23 cellular contexts compared by ENCODE assay signal in genomic region chr6:161218222-161218621, GRCh38. TPM values are rescaled to one million over a fixed set of nuclear protein-coding genes. Genes with fewer than 3 reads are reported as not detected.
DNase-seq lines count a peak whose midpoint lies in the region; ATAC-seq, FAIRE-seq and TF ChIP-seq lines count a peak whose summit lies in the region.
"Had no signal": no experiment of that assay in that cellular context is flagged by ENCODE, and none has a peak within 500 bp of the region (broad histone marks: within the 10 kb centered on the region; RNA-seq: fewer than 3 reads in every experiment).

No MANE protein-coding gene starts in this region.

- H2BK20ac ChIP-seq in H1 (ENCODE audit: low read length) = no peak overlapping the region

- 90% methylated on average over 5 of the region's 5 CpGs; no CpG with 5 or more reads in 1 of the 2 experiments for WGBS in H1 (ENCODE audit: extremely low coverage in 1 of 2, insufficient coverage in 1 of 2, insufficient read length in 1 of 2, insufficient replicate concordance in 2 of 2, low coverage in 1 of 2, low lambda C conversion rate in 2 of 2, missing lambda C conversion rate in 1 of 2), 2 experiments

- H2BK120ac ChIP-seq in H1 (replicated peaks; ENCODE audit: low read depth, low read length) = no peak overlapping the region

- no peak overlapping the region for H3K4me3 Mint-ChIP-seq in activated T-helper 1 cell treated with anti-CD3 and anti-CD28 coated beads, Interleukin-12 subunit alpha, Interleukin-12 subunit beta, Interleukin-2, Interleukin-4 antibody, amounts not matched to agents 30 ng/mL and 10 ng/mL and 1 ng/mL, durations not matched to agents 14 hours and 24 hours and 36 hours
- H3K4me3 Mint-ChIP-seq: CD4-positive, CD25-positive, alpha-beta regulatory T cell; central memory CD8-positive, alpha-beta T cell; neural progenitor cell had no signal

- FAIRE-seq in H1 (lab: Jason Lieb, UNC) = no peak
- FAIRE-seq: A204.1, GM18507 had no signal

- peaks cover 5% of the 10 kb centered on the region for H3K4me1 Mint-ChIP-seq in activated T-helper 1 cell treated with anti-CD3 and anti-CD28 coated beads, Interleukin-12 subunit alpha, Interleukin-12 subunit beta, Interleukin-2, Interleukin-4 antibody, amounts not matched to agents 30 ng/mL and 10 ng/mL and 1 ng/mL, durations not matched to agents 14 hours and 24 hours and 36 hours (ENCODE audit: low read depth)
- H3K4me1 Mint-ChIP-seq: neural progenitor cell had no signal

- peaks cover 10% of the 10 kb centered on the region for H3K36me3 Mint-ChIP-seq in activated T-helper 1 cell treated with anti-CD3 and anti-CD28 coated beads, Interleukin-12 subunit alpha, Interleukin-12 subunit beta, Interleukin-2, Interleukin-4 antibody, amounts not matched to agents 30 ng/mL and 10 ng/mL and 1 ng/mL, durations not matched to agents 14 hours and 24 hours and 36 hours (ENCODE audit: low read depth)

- TF ChIP-seq RAD21 in H1 (IDR thresholded peaks at IDR 0.05 in 1 of 2, conservative IDR thresholded peaks at IDR 0.05 in 1 of 2; ENCODE audit: low read depth in 2 of 2, low read length in 2 of 2) = peak; percentile 1 to 11; a peak in 1 of 4 replicates

- no peak overlapping the region for H2AFZ ChIP-seq in H1 (ENCODE audit: low read length)
- H2AFZ ChIP-seq: neural progenitor cell had no signal

- H3K36me3 ChIP-seq in Panc1 (ENCODE audit: control insufficient read depth, insufficient read depth, low read length) (no peaks in the 10 kb centered on the region), H1 (ENCODE audit: control insufficient read depth in 2 of 4, insufficient read depth in 4 of 4, low read length in 3 of 4) (peaks cover 0 to 26% (median 11%) of the 10 kb centered on the region in 4 experiments; a peak in 6 of 8 replicates)
- H3K36me3 ChIP-seq: adrenal gland had no signal

- H3K27ac Mint-ChIP-seq in activated T-helper 1 cell treated with anti-CD3 and anti-CD28 coated beads, Interleukin-12 subunit alpha, Interleukin-12 subunit beta, Interleukin-2, Interleukin-4 antibody, amounts not matched to agents 30 ng/mL and 10 ng/mL and 1 ng/mL, durations not matched to agents 14 hours and 24 hours and 36 hours = no peak overlapping the region
- H3K27ac Mint-ChIP-seq: neural progenitor cell had no signal

- no peak overlapping the region for H2BK12ac ChIP-seq in H1 (ENCODE audit: low read depth, low read length)

- H3K27me3 Mint-ChIP-seq in activated T-helper 1 cell treated with anti-CD3 and anti-CD28 coated beads, Interleukin-12 subunit alpha, Interleukin-12 subunit beta, Interleukin-2, Interleukin-4 antibody, amounts not matched to agents 30 ng/mL and 10 ng/mL and 1 ng/mL, durations not matched to agents 14 hours and 24 hours and 36 hours (ENCODE audit: insufficient read depth) = no peaks in the 10 kb centered on the region
- H3K27me3 Mint-ChIP-seq: CD4-positive, CD25-positive, alpha-beta regulatory T cell; central memory CD8-positive, alpha-beta T cell had no signal

- no peak overlapping the region for H4K5ac ChIP-seq in H1 (ENCODE audit: insufficient read length, low read depth, low read length)

- peaks cover 0 to 4% of the 10 kb centered on the region in 2 experiments for H4K20me1 ChIP-seq in H1 (replicated peaks in 1 of 2; ENCODE audit: control insufficient read depth in 1 of 2, insufficient read depth in 2 of 2, low read length in 2 of 2)

- DNase-seq in NCI-H748 (lab: John Stamatoyannopoulos, UW; ENCODE audit: unreplicated experiment) (peak; percentile 17), NCI-H748 treated with DMSO at 0.1 percent for 48 hours (lab: John Stamatoyannopoulos, UW) (no peak), Panc1 (ENCODE audit: low read depth, low spot score) (no peak), H1 (ENCODE audit: low read depth in 1 of 2, low spot score in 2 of 2) (no peak), substantia nigra (lab: John Stamatoyannopoulos, UW) (no peak), AG08396 (ENCODE audit: low spot score) (no peak)
- DNase-seq in activated T-helper 1 cell treated with anti-CD3 and anti-CD28 coated beads, Interleukin-12 subunit alpha, Interleukin-12 subunit beta, Interleukin-2, Interleukin-4 antibody, amounts not matched to agents 30 ng/mL and 10 ng/mL and 1 ng/mL, durations not matched to agents 14 hours and 24 hours and 36 hours (ENCODE audit: low spot score) = no peak
- DNase-seq: activated CD4-positive, alpha-beta T cell treated with anti-CD3 and anti-CD28 coated beads for 4 hours; activated effector memory CD4-positive, alpha-beta T cell treated with anti-CD3 and anti-CD28 coated beads, Interleukin-2, amount 50 U/mL, for 16 hours; adrenal gland; CD4-positive, CD25-positive, alpha-beta regulatory T cell; GOT3; kidney glomerular epithelial cell; NCI-H2029 treated with DMSO at 0.1 percent for 48 hours; NCI-H524; spleen; testis had no signal

- H3K79me2 ChIP-seq in H1 (ENCODE audit: control insufficient read depth in 1 of 2, insufficient read depth in 2 of 2, low read length in 2 of 2) = peaks cover 6 to 28% of the 10 kb centered on the region in 2 experiments; a peak in 3 of 4 replicates

- H4K91ac ChIP-seq in H1 (replicated peaks; ENCODE audit: insufficient read length, low read length) = no peak overlapping the region

- no peak overlapping the region for H4K8ac ChIP-seq in H1 (ENCODE audit: extremely low read depth, insufficient read depth, low read length)

- no peak overlapping the region for H3K56ac ChIP-seq in H1 (replicated peaks; ENCODE audit: insufficient read length, low read depth, low read length)

- H3K14ac ChIP-seq in H1 (ENCODE audit: insufficient read length) = no peak overlapping the region

- H3K4me3 ChIP-seq in Panc1 (ENCODE audit: low read depth in 2 of 2, low read length in 2 of 2) (no peak overlapping the region), H1 (ENCODE audit: extremely low read depth in 1 of 4, insufficient read depth in 2 of 4, low read depth in 3 of 4, low read length in 4 of 4) (no peak overlapping the region)
- H3K4me3 ChIP-seq: adrenal gland, neural progenitor cell, spleen, testis had no signal

- no peak overlapping the region for H3K18ac ChIP-seq in H1 (ENCODE audit: extremely low read depth, low read length)

- ATAC-seq in Panc1 (no peak), HG02623 (IDR thresholded peaks at IDR 0.05; ENCODE audit: unreplicated experiment) (no peak)
- ATAC-seq: SK-N-SH treated with all-trans-retinoic acid at 6 μM for 48 hours had no signal

- no peak overlapping the region for H3K4me2 ChIP-seq in H1 (ENCODE audit: insufficient read depth in 1 of 2, low read depth in 2 of 2, low read length in 2 of 2)
- H3K4me2 ChIP-seq: neural progenitor cell had no signal

- H3K9me3 ChIP-seq in Panc1 (ENCODE audit: control insufficient read depth, insufficient read depth, low read depth, low read length) = peaks cover 3% of the 10 kb centered on the region; the same call in 1 of the 2 replicates
- H3K9me3 ChIP-seq in H1 (ENCODE audit: insufficient read depth in 2 of 2, low read depth in 1 of 2, low read length in 1 of 2) = peaks cover 21 to 22% of the 10 kb centered on the region in 2 experiments
- H3K9me3 ChIP-seq: adrenal gland, spleen, testis had no signal

- no peak for TF ChIP-seq EP300 in H1 (IDR thresholded peaks at IDR 0.05; ENCODE audit: borderline replicate concordance in 1 of 2, low read depth in 2 of 2, low read length in 2 of 2)

- POLR2A ChIA-PET in Panc1 (lab: Charles Lee) = interaction anchor here (0.6 to 0.8 kb wide), 2 partner anchors 28 to 56 kb away, joined by 5 read pairs; partner anchors contain the start of gene AGPAT4
- POLR2A ChIA-PET in H1 (lab: Charles Lee; ENCODE audit: partially characterized antibody) = no interaction called here

- no peaks in the 10 kb centered on the region; the same call in 1 of the 2 replicates for H3K23me2 ChIP-seq in H1 (ENCODE audit: low read depth, low read length)

- H3K27me3 ChIP-seq in Panc1 (ENCODE audit: control insufficient read depth, insufficient read depth, low read length) (no peaks in the 10 kb centered on the region), H1 (replicated peaks in 1 of 4; ENCODE audit: control insufficient read depth in 3 of 4, extremely low read depth in 1 of 4, insufficient read depth in 3 of 4, low read length in 3 of 4) (no peaks in the 10 kb centered on the region)
- H3K27me3 ChIP-seq: adrenal gland, neural progenitor cell, spleen, testis had no signal

- H3K23ac ChIP-seq in H1 (ENCODE audit: insufficient read length) = no peak overlapping the region

- no peak overlapping the region for H2BK5ac ChIP-seq in H1 (ENCODE audit: low read depth, low read length)

- intact Hi-C loops in Panc1 (cut with micrococcal nuclease; ENCODE audit: unreplicated experiment) = no loop called here
- intact Hi-C loops in activated T-helper 1 cell treated with anti-CD3 and anti-CD28 coated beads, Interleukin-12 subunit alpha, Interleukin-12 subunit beta, Interleukin-2, Interleukin-4 antibody, amounts not matched to agents 30 ng/mL and 10 ng/mL and 1 ng/mL, durations not matched to agents 14 hours and 24 hours and 36 hours (cut with micrococcal nuclease) = no loop called here

- H3K79me1 ChIP-seq in H1 (ENCODE audit: low read depth, low read length) = peaks cover 6% of the 10 kb centered on the region; the same call in 1 of the 2 replicates

- BruUV-seq in Panc1 (replicated peaks; lab: Mats Ljungman, UMichigan) = no TSS peak

- no peak overlapping the region for H3K4ac ChIP-seq in H1 (replicated peaks; ENCODE audit: insufficient read length, low read depth, low read length)

- peak; percentile 57 for TF ChIP-seq CTCF in Panc1 (IDR thresholded peaks at IDR 0.05)
- peak in 1 of 3 experiments; percentile 10; a peak in 1 of 4 replicates for TF ChIP-seq CTCF in H1 (IDR thresholded peaks at IDR 0.05; ENCODE audit: control extremely low read depth in 1 of 3, insufficient read depth in 1 of 3, low read depth in 1 of 3, low read length in 3 of 3)

- CTCF ChIA-PET in Panc1 (lab: Charles Lee) = interaction anchor here (0.6 kb wide), 2 partner anchors 11 to 86 kb away, joined by 3 read pairs; no protein-coding TSS in a partner anchor
- CTCF ChIA-PET in H1 (lab: Charles Lee; ENCODE audit: partially characterized antibody) = interaction anchor here (0.7 to 2.7 kb wide), 11 partner anchors 9 to 153 kb away, joined by 3 to 13 read pairs (median 3); no protein-coding TSS in a partner anchor

- no peak overlapping the region for H2BK15ac ChIP-seq in H1 (ENCODE audit: low read length)

- TF ChIP-seq POLR2A in H1 (IDR thresholded peaks at IDR 0.05; ENCODE audit: control extremely low read depth in 1 of 2, low read depth in 2 of 2, low read length in 2 of 2) = no peak

- peaks cover 20% of the 10 kb centered on the region for H3K9me3 Mint-ChIP-seq in activated T-helper 1 cell treated with anti-CD3 and anti-CD28 coated beads, Interleukin-12 subunit alpha, Interleukin-12 subunit beta, Interleukin-2, Interleukin-4 antibody, amounts not matched to agents 30 ng/mL and 10 ng/mL and 1 ng/mL, durations not matched to agents 14 hours and 24 hours and 36 hours
- H3K9me3 Mint-ChIP-seq: central memory CD8-positive, alpha-beta T cell had no signal

- H2AK5ac ChIP-seq in H1 (ENCODE audit: low read depth, low read length) = no peak overlapping the region

- H3K9ac ChIP-seq in H1 (replicated peaks in 1 of 4; ENCODE audit: extremely low read depth in 1 of 4, low read depth in 3 of 4, low read length in 3 of 4) = no peak overlapping the region
- H3K9ac ChIP-seq: neural progenitor cell had no signal

- H3K27ac ChIP-seq in Panc1 (ENCODE audit: low read length) = no peak overlapping the region
- H3K27ac ChIP-seq in H1 (ENCODE audit: low read depth, low read length) = no peak overlapping the region
- H3K27ac ChIP-seq in substantia nigra (ENCODE audit: low read depth, low read length, poor library complexity, severe bottlenecking) = peak overlapping the region; percentile 69
- H3K27ac ChIP-seq: adrenal gland, neural progenitor cell, spleen, testis had no signal

- H3K4me1 ChIP-seq in Panc1 (ENCODE audit: control insufficient read depth, insufficient read depth, low read length) (0 out of 2 replicates have a peak, but pooled peaks cover 5% of the 10 kb centered on the region), H1 (replicated peaks in 1 of 4; ENCODE audit: control insufficient read depth in 3 of 4, insufficient read depth in 4 of 4, low read length in 3 of 4) (no peaks in the 10 kb centered on the region; a peak in 1 of 7 replicates)
- H3K4me1 ChIP-seq: adrenal gland, neural progenitor cell, testis had no signal

- in situ Hi-C loops in Panc1 (cut with HindIII; ENCODE audit: low pct_unique_long_range_greater_than_20kb, low sequenced_read_pairs) = no loop called here

RNA-seq across cellular contexts. Expression of gene AGPAT4, which starts 55.6 kb away (rescaled TPM):
- 12.9 TPM for total RNA-seq in Panc1 (2021; ENCODE audit: unreplicated experiment)
- 18.0 TPM for polyA plus RNA-seq in Panc1 (2012; ENCODE audit: insufficient read length)
- total RNA-seq in H1 (2021; fragmentation: NEBNext Ultra II Directional; extraction: Animal tissue kit (Norgen Biotek cat#: 25700)) = 21.9 and 23.8 TPM in 2 replicates
- 13.5 and 14.5 TPM in 2 replicates for polyA plus RNA-seq in H1 (2011; rRNA removed)
- 13.8 TPM for polyA plus RNA-seq in H1 (2011; cell fraction: cytosol; rRNA removed)
- polyA plus RNA-seq in H1 (2011; cell fraction: nucleus; rRNA removed) = 33.2 TPM
- 13.9 to 17.0 TPM (median 16.0 TPM) in 4 replicates for polyA plus RNA-seq in H1 (2012, experiment 1 of 2)
- polyA plus RNA-seq in H1 (2012, experiment 2 of 2) = 5.7 TPM
- polyA plus RNA-seq in H1 (2013, experiment 1 of 2) = 21.6 TPM
- 23.7 TPM for polyA plus RNA-seq in H1 (2013, experiment 2 of 2)
- polyA minus RNA-seq in H1 (2011; rRNA and poly(A)+ RNA removed) = 43.6 and 69.0 TPM in 2 replicates
- 16.7 TPM for polyA minus RNA-seq in H1 (2011; cell fraction: cytosol; rRNA and poly(A)+ RNA removed)
- polyA minus RNA-seq in H1 (2011; cell fraction: nucleus; rRNA and poly(A)+ RNA removed) = 61.8 TPM
- total RNA-seq in activated T-helper 1 cell treated with anti-CD3 and anti-CD28 coated beads, Interleukin-12 subunit alpha, Interleukin-12 subunit beta, Interleukin-2, Interleukin-4 antibody, amounts not matched to agents 30 ng/mL and 10 ng/mL and 1 ng/mL, durations not matched to agents 14 hours and 24 hours and 36 hours = 7.8 and 8.6 TPM in 2 replicates
